ENCODE assay signal across 9 cellular contexts in genomic region chr10:6128591-6129383, GRCh38. TPM values are rescaled to one million over a fixed set of nuclear protein-coding genes. Genes with fewer than 3 reads are reported as not detected.
DNase-seq lines count a peak whose midpoint lies in the region; ATAC-seq and TF ChIP-seq lines count a peak whose summit lies in the region.
"Had no signal": no experiment of that assay in that cellular context is flagged by ENCODE, and none has a peak within 500 bp of the region (broad histone marks: within the 10 kb centered on the region; RNA-seq: fewer than 3 reads in every experiment).

No MANE protein-coding gene starts in this region.

- peaks cover 20% of the 10 kb centered on the region for H3K27me3 Mint-ChIP-seq in nephron progenitor cell (ENCODE audit: low read depth, poor library complexity)

- no peaks in the 10 kb centered on the region for H3K9me3 ChIP-seq in esophagus squamous epithelium
- H3K9me3 ChIP-seq: Peyer's patch had no signal

- H3K27ac Mint-ChIP-seq in nephron progenitor cell, result no peak overlapping the region
- H3K27ac Mint-ChIP-seq: stimulated activated naive B cell treated with anti-CD40 and anti-IgM and Interleukin-4, amounts not matched to agents 10 μg/mL and 1 μg/mL and 100 μg/mL, for 72 hours had no signal

- intact Hi-C loops in esophagus squamous epithelium (cut with DNase I), result no loop called here

- H3K36me3 Mint-ChIP-seq in nephron progenitor cell (ENCODE audit: low read depth), result no peaks in the 10 kb centered on the region
- H3K36me3 Mint-ChIP-seq: stimulated activated naive B cell treated with anti-CD40 and anti-IgM and Interleukin-4, amounts not matched to agents 10 μg/mL and 1 μg/mL and 100 μg/mL, for 72 hours had no signal

- no peak overlapping the region for H3K4me3 Mint-ChIP-seq in nephron progenitor cell
- H3K4me3 Mint-ChIP-seq: stimulated activated naive B cell treated with anti-CD40 and anti-IgM and Interleukin-4, amounts not matched to agents 10 μg/mL and 1 μg/mL and 100 μg/mL, for 72 hours had no signal

- no peak for TF ChIP-seq POLR2A in esophagus squamous epithelium (IDR thresholded peaks at IDR 0.05)

- H3K9me3 Mint-ChIP-seq in nephron progenitor cell, result no peaks in the 10 kb centered on the region
- H3K9me3 Mint-ChIP-seq: stimulated activated naive B cell treated with anti-CD40 and anti-IgM and Interleukin-4, amounts not matched to agents 10 μg/mL and 1 μg/mL and 100 μg/mL, for 72 hours had no signal

- H3K27ac ChIP-seq in esophagus squamous epithelium, result peak overlapping the region in 2 of 4 donors; percentile 18 to 28
- H3K27ac ChIP-seq: Peyer's patch had no signal

- H3K27me3 ChIP-seq in esophagus squamous epithelium, result peaks cover 0 to 7% (median 0%) of the 10 kb centered on the region in 4 donors
- H3K27me3 ChIP-seq: Peyer's patch had no signal

- H3K4me3 ChIP-seq in fibroblast of mammary gland (ENCODE audit: control insufficient read depth, low read depth, low read length), result no peak overlapping the region
- H3K4me3 ChIP-seq in esophagus squamous epithelium, result peak overlapping the region in 1 of 4 donors; percentile 40
- H3K4me3 ChIP-seq: Peyer's patch had no signal

- peak; percentile 74 for DNase-seq in ELR (ENCODE audit: low read depth)
- DNase-seq in OCI-M1 (lab: John Stamatoyannopoulos, UW), result peak; percentile 44
- DNase-seq in fibroblast of mammary gland (ENCODE audit: low read depth), result peak; percentile 66
- DNase-seq in omental fat pad (ENCODE audit: low spot score), result no peak
- no peak for DNase-seq in NCI-H1105 treated with DMSO at 0.1 percent for 48 hours (lab: John Stamatoyannopoulos, UW)
- DNase-seq in nephron progenitor cell, result no peak
- no peak for DNase-seq in esophagus squamous epithelium (lab: John Stamatoyannopoulos, UW)
- DNase-seq: stimulated activated naive B cell treated with anti-CD40 and anti-IgM and Interleukin-4, amounts not matched to agents 10 μg/mL and 1 μg/mL and 100 μg/mL, for 72 hours had no signal

- peak; percentile 28 for ATAC-seq in omental fat pad (ENCODE audit: low FRiP score)

- no peaks in the 10 kb centered on the region for H3K36me3 ChIP-seq in esophagus squamous epithelium
- H3K36me3 ChIP-seq: Peyer's patch had no signal

- H3K4me1 Mint-ChIP-seq in nephron progenitor cell, result peaks cover 53% of the 10 kb centered on the region

- TF ChIP-seq CTCF in fibroblast of mammary gland (conservative IDR thresholded peaks at IDR 0.05; ENCODE audit: control insufficient read depth, insufficient read depth, low read depth, low read length) (no peak), omental fat pad (IDR thresholded peaks at IDR 0.05) (no peak), nephron progenitor cell (IDR thresholded peaks at IDR 0.05) (no peak), esophagus squamous epithelium (IDR thresholded peaks at IDR 0.05) (no peak)

- peaks cover 18 to 46% (median 30%) of the 10 kb centered on the region in 3 donors for H3K4me1 ChIP-seq in esophagus squamous epithelium

- WGBS in esophagus squamous epithelium, 2 donors, result 28 to 53% methylated on average over 10 to 13 of the region's 17 CpGs

RNA-seq across cellular contexts. Expression of gene RBM17, which starts 40.0 kb away (rescaled TPM):
- 10 to 100 TPM; 58.2 to 97.9 (median 80.0) TPM for total RNA-seq in omental fat pad
- 10 to 100 TPM; 35.7 to 61.8 (median 39.4) TPM for total RNA-seq in esophagus squamous epithelium

Comparison
In these comparisons a context has a peak if more than half of its experiments do, and no peak if none do; other contexts are left out.
1. DNase-seq: peak in ELR (single experiment), OCI-M1 (single experiment) and fibroblast of mammary gland (single experiment); none in omental fat pad (single experiment), NCI-H1105 treated with DMSO at 0.1 percent for 48 hours (single experiment), nephron progenitor cell (single experiment) and esophagus squamous epithelium (single experiment).